In the genomic region with DNA sequence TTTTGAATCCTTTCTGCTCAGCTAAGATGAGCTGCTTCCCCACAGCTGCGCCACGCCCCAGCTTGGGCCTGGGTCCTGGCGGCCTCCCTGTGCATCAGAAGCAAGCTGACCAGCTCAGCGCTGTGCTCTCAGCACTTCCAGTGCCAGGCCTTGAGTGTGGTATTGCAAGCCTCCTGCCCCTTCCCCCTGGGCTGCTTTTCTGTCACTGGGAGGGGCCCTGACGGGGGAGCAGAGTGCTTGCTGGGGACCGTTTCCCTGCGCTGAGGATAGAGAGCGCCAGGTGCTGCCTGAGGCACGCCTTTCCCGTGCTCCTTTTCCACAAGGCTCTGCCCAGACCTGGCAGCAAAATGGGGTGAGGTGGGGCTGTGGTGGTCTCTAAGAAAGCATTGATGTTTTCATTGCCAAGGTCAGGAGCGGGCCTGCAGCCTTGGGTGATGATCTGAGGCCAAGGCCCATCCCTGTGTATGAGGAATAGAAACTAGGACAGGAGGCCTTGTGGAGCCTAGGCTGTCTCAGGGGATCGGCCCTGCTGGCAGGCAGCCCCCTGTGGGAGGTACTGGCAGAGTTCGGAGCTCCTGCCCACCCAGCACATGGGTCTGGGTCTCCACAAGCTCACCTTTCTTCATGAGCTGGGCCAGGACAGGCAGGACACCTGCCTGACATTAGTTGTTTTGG, we compare ENCODE assay signal across 19 cellular contexts. TPM values are rescaled to one million over a fixed set of nuclear protein-coding genes. Genes with fewer than 3 reads are reported as not detected.
DNase-seq lines count a peak whose midpoint lies in the region; ATAC-seq and TF ChIP-seq lines count a peak whose summit lies in the region.
"Had no signal": no experiment of that assay in that cellular context is flagged by ENCODE, and none has a peak within 500 bp of the region (broad histone marks: within the 10 kb centered on the region; RNA-seq: fewer than 3 reads in every experiment).

No MANE protein-coding gene starts in this region.

- CTCF ChIA-PET in Calu3 (lab: Charles Lee) = interaction anchor here (0.5 kb wide), 1 partner anchor 121 kb away, joined by 5 read pairs; the partner anchor contains the start of gene EEF2K

- H3K27ac Mint-ChIP-seq in activated naive CD4-positive, alpha-beta T cell treated with anti-CD3 and anti-CD28 coated beads, Interleukin-2, amount 50 U/mL, for 72 hours = peak overlapping the region; percentile 53 to 74
- H3K27ac Mint-ChIP-seq in Calu3 (ENCODE audit: unreplicated experiment) (peak overlapping the region; percentile 23), osteocyte (ENCODE audit: unreplicated experiment) (no peak overlapping the region)
- H3K27ac Mint-ChIP-seq in dendritic cell treated with granulocyte-macrophage colony-stimulating factor and Interleukin-4, amounts not matched to agents 40 ng/mL and 50 ng/mL, for 4 days = peak overlapping the region; percentile 37
- H3K27ac Mint-ChIP-seq: activated CD4-positive, alpha-beta T cell treated with anti-CD3 and anti-CD28 coated beads, Interleukin-2, amount 10 ng/mL, durations not matched to agents 24 days and 14 days had no signal

- intact Hi-C loops in Calu3 (cut with micrococcal nuclease; ENCODE audit: unreplicated experiment) = loop anchor here (10.0 kb wide), 1 partner anchor 1022 kb away; no protein-coding TSS in a partner anchor
- intact Hi-C loops in dendritic cell treated with granulocyte-macrophage colony-stimulating factor and Interleukin-4, amounts not matched to agents 40 ng/mL and 50 ng/mL, for 4 days (cut with micrococcal nuclease) = no loop called here

- no peak for TF ChIP-seq CTCF in Calu3 (IDR thresholded peaks at IDR 0.05; ENCODE audit: unreplicated experiment)
- no peak for TF ChIP-seq CTCF in osteocyte (IDR thresholded peaks at IDR 0.05)

- H3K4me3 Mint-ChIP-seq in Calu3 (ENCODE audit: low read depth, unreplicated experiment) (no peak overlapping the region), osteocyte (ENCODE audit: unreplicated experiment) (no peak overlapping the region)
- no peak overlapping the region for H3K4me3 Mint-ChIP-seq in dendritic cell treated with granulocyte-macrophage colony-stimulating factor and Interleukin-4, amounts not matched to agents 40 ng/mL and 50 ng/mL, for 4 days
- H3K4me3 Mint-ChIP-seq: activated CD4-positive, alpha-beta T cell treated with anti-CD3 and anti-CD28 coated beads, Interleukin-2, amount 10 ng/mL, durations not matched to agents 24 days and 14 days had no signal

- BruUV-seq in Calu3 (replicated peaks; lab: Mats Ljungman, UMichigan) = no TSS peak

- H3K27me3 Mint-ChIP-seq in Calu3 (ENCODE audit: unreplicated experiment) = no peaks in the 10 kb centered on the region
- H3K27me3 Mint-ChIP-seq in dendritic cell treated with granulocyte-macrophage colony-stimulating factor and Interleukin-4, amounts not matched to agents 40 ng/mL and 50 ng/mL, for 4 days = no peaks in the 10 kb centered on the region
- H3K27me3 Mint-ChIP-seq in osteocyte (ENCODE audit: unreplicated experiment) = no peaks in the 10 kb centered on the region
- H3K27me3 Mint-ChIP-seq: activated CD4-positive, alpha-beta T cell treated with anti-CD3 and anti-CD28 coated beads, Interleukin-2, amount 10 ng/mL, durations not matched to agents 24 days and 14 days had no signal

- no peak for ATAC-seq in activated naive CD4-positive, alpha-beta T cell treated with anti-CD3 and anti-CD28 coated beads, Interleukin-2, amount 50 U/mL, for 72 hours
- no peak for ATAC-seq in HG02571 (IDR thresholded peaks at IDR 0.05; ENCODE audit: unreplicated experiment)

- peaks cover 7 to 11% of the 10 kb centered on the region in 2 donors for H3K36me3 Mint-ChIP-seq in activated naive CD4-positive, alpha-beta T cell treated with anti-CD3 and anti-CD28 coated beads, Interleukin-2, amount 50 U/mL, for 72 hours
- peaks cover 90% of the 10 kb centered on the region for H3K36me3 Mint-ChIP-seq in Calu3 (ENCODE audit: insufficient read depth, unreplicated experiment)
- peaks cover 99% of the 10 kb centered on the region for H3K36me3 Mint-ChIP-seq in dendritic cell treated with granulocyte-macrophage colony-stimulating factor and Interleukin-4, amounts not matched to agents 40 ng/mL and 50 ng/mL, for 4 days (ENCODE audit: low read depth)
- H3K36me3 Mint-ChIP-seq in osteocyte (ENCODE audit: unreplicated experiment) = peaks cover 28% of the 10 kb centered on the region

- H3K4me1 Mint-ChIP-seq in Calu3 (ENCODE audit: low read depth, unreplicated experiment) = no peaks in the 10 kb centered on the region
- peaks cover 38% of the 10 kb centered on the region for H3K4me1 Mint-ChIP-seq in dendritic cell treated with granulocyte-macrophage colony-stimulating factor and Interleukin-4, amounts not matched to agents 40 ng/mL and 50 ng/mL, for 4 days (ENCODE audit: low read depth)
- no peaks in the 10 kb centered on the region for H3K4me1 Mint-ChIP-seq in osteocyte (ENCODE audit: unreplicated experiment)

- H3K9me3 Mint-ChIP-seq in activated naive CD4-positive, alpha-beta T cell treated with anti-CD3 and anti-CD28 coated beads, Interleukin-2, amount 50 U/mL, for 72 hours = no peaks in the 10 kb centered on the region
- H3K9me3 Mint-ChIP-seq in Calu3 (ENCODE audit: low read depth, unreplicated experiment) (no peaks in the 10 kb centered on the region), osteocyte (ENCODE audit: unreplicated experiment) (no peaks in the 10 kb centered on the region)
- H3K9me3 Mint-ChIP-seq in dendritic cell treated with granulocyte-macrophage colony-stimulating factor and Interleukin-4, amounts not matched to agents 40 ng/mL and 50 ng/mL, for 4 days = no peaks in the 10 kb centered on the region
- H3K9me3 Mint-ChIP-seq: activated CD4-positive, alpha-beta T cell treated with anti-CD3 and anti-CD28 coated beads, Interleukin-2, amount 10 ng/mL, durations not matched to agents 24 days and 14 days had no signal

- peak in 1 of 2 donors; percentile 33 for DNase-seq in activated naive CD4-positive, alpha-beta T cell treated with anti-CD3 and anti-CD28 coated beads, Interleukin-2, amount 50 U/mL, for 72 hours (ENCODE audit: low spot score in 2 of 2)
- DNase-seq in activated naive CD4-positive, alpha-beta T cell (lab: John Stamatoyannopoulos, UW) = no peak
- DNase-seq in Calu3 (no peak), osteocyte (ENCODE audit: extremely low spot score, unreplicated experiment) (peak; percentile 73), GDM1 (lab: John Stamatoyannopoulos, UW) (no peak), SK-N-DZ (ENCODE audit: low spot score) (no peak)
- DNase-seq: activated CD4-positive, alpha-beta T cell treated with anti-CD3 and anti-CD28 coated beads, Interleukin-2, amount 10 ng/mL, durations not matched to agents 24 days and 14 days; activated gamma-delta T cell treated with Interleukin-2 at 50 U/mL for 16 hours; dermis blood vessel endothelial cell; EL; NCI-H187; NCI-H526 treated with DMSO at 0.1 percent for 48 hours; SK-N-SH; small intestine; stimulated activated CD4-positive, alpha-beta T cell treated with anti-CD3 and anti-CD28 coated beads, Interleukin-2, amount 100 ng/mL, for 24 hours; T-helper 2 cell; testis had no signal

RNA-seq across cellular contexts. Expression of gene POLR3E, which starts 29.7 kb away (rescaled TPM):
- total RNA-seq in activated naive CD4-positive, alpha-beta T cell treated with anti-CD3 and anti-CD28 coated beads, Interleukin-2, amount 50 U/mL, for 72 hours = 10 to 100 TPM; 50.3 to 75.4 TPM
- total RNA-seq in Calu3 (2022) (95.2 and 96.4 TPM in 2 replicates), osteocyte (34.4 and 44.1 TPM in 2 replicates)
- 52.1 and 60.1 TPM in 2 replicates for polyA plus RNA-seq in SK-N-DZ (2014; cell fraction: cytosol; rRNA removed)
- polyA plus RNA-seq in SK-N-DZ (2014; cell fraction: nucleus; rRNA removed) = 148 and 169 TPM in 2 replicates

RNA-seq across cellular contexts. Expression of gene CDR2, which starts 47.5 kb away (rescaled TPM):
- 10 to 100 TPM; 26.8 to 44.4 TPM for total RNA-seq in activated naive CD4-positive, alpha-beta T cell treated with anti-CD3 and anti-CD28 coated beads, Interleukin-2, amount 50 U/mL, for 72 hours
- total RNA-seq in Calu3 (2022) (76.2 and 78.9 TPM in 2 replicates), osteocyte (22.8 and 23.7 TPM in 2 replicates)
- polyA plus RNA-seq in SK-N-DZ (2014; cell fraction: cytosol; rRNA removed) = 20.9 and 26.2 TPM in 2 replicates
- polyA plus RNA-seq in SK-N-DZ (2014; cell fraction: nucleus; rRNA removed) = 11.4 and 11.9 TPM in 2 replicates
